Comparison of ENCODE assay signal across 8 cellular contexts in genomic region chrX:44871114-44871645, GRCh38. TPM values are rescaled to one million over a fixed set of nuclear protein-coding genes. Genes with fewer than 3 reads are reported as not detected.
DNase-seq lines count a peak whose midpoint lies in the region; ATAC-seq lines count a peak whose summit lies in the region.

No MANE protein-coding gene starts in this region.

- H3K27me3 Mint-ChIP-seq in CD4-positive, alpha-beta memory T cell, result no peaks in the 10 kb centered on the region
- H3K27me3 Mint-ChIP-seq in natural killer cell treated with Interleukin-12 subunit alpha and Interleukin-12 subunit beta and Interleukin-15 and Interleukin-18, amount 100 ng/mL, for 72 hours, result no peaks in the 10 kb centered on the region

- DNase-seq in CD4-positive, alpha-beta memory T cell, result no peak
- no peak for DNase-seq in MG63
- DNase-seq in natural killer cell treated with Interleukin-12 subunit alpha and Interleukin-12 subunit beta and Interleukin-15 and Interleukin-18, amount 100 ng/mL, for 72 hours (ENCODE audit: low spot score), result no peak
- DNase-seq in NCI-H187 (lab: John Stamatoyannopoulos, UW), result no peak
- no peak for DNase-seq in NAMALWA (ENCODE audit: low spot score)
- no peak for DNase-seq in GF-D8 (lab: John Stamatoyannopoulos, UW)

- H3K9ac ChIP-seq in duodenal mucosa (ENCODE audit: low read depth in 1 of 2, low read length in 2 of 2), result peak overlapping the region in 1 of 2 donors; percentile 80

- CTCF ChIA-PET in CD4-positive, alpha-beta memory T cell (lab: Charles Lee; ENCODE audit: partially characterized antibody), result no interaction called here

- POLR2A ChIA-PET in CD4-positive, alpha-beta memory T cell (lab: Charles Lee; ENCODE audit: partially characterized antibody), result no interaction called here

- peaks cover 19% of the 10 kb centered on the region for H3K4me1 ChIP-seq in CD4-positive, alpha-beta memory T cell (ENCODE audit: insufficient read depth, low read length)
- H3K4me1 ChIP-seq in duodenal mucosa (ENCODE audit: control insufficient read depth in 1 of 2, insufficient read depth in 2 of 2, low read length in 2 of 2), result no peaks in the 10 kb centered on the region

- intact Hi-C loops in CD4-positive, alpha-beta memory T cell (cut with micrococcal nuclease), result loop anchor here (5.0 to 10.0 kb wide), 3 partner anchors 74 to 626 kb away; partner anchors contain the start of gene FUNDC1

- H3K4me3 ChIP-seq in CD4-positive, alpha-beta memory T cell (ENCODE audit: low read length in 2 of 2), result no peak overlapping the region
- H3K4me3 ChIP-seq in MG63, result peak overlapping the region; percentile 75
- H3K4me3 ChIP-seq in duodenal mucosa (ENCODE audit: low read depth in 1 of 2, low read length in 2 of 2), result peak overlapping the region; percentile 72

- no peak overlapping the region for H3K27ac ChIP-seq in CD4-positive, alpha-beta memory T cell (ENCODE audit: low read depth, low read length)
- H3K27ac ChIP-seq in duodenal mucosa (ENCODE audit: low read depth, low read length), result no peak overlapping the region

- peaks cover 3 to 6% of the 10 kb centered on the region in 2 donors for H3K36me3 Mint-ChIP-seq in CD4-positive, alpha-beta memory T cell
- H3K36me3 Mint-ChIP-seq in natural killer cell treated with Interleukin-12 subunit alpha and Interleukin-12 subunit beta and Interleukin-15 and Interleukin-18, amount 100 ng/mL, for 72 hours, result no peaks in the 10 kb centered on the region

- no peaks in the 10 kb centered on the region for H3K27me3 ChIP-seq in CD4-positive, alpha-beta memory T cell (ENCODE audit: insufficient read depth, low read length)
- H3K27me3 ChIP-seq in MG63 (no peaks in the 10 kb centered on the region), duodenal mucosa (ENCODE audit: control insufficient read depth in 1 of 2, insufficient read depth in 2 of 2, low read length in 2 of 2) (no peaks in the 10 kb centered on the region)

- H3K9me3 ChIP-seq in CD4-positive, alpha-beta memory T cell (ENCODE audit: control insufficient read depth in 1 of 2, low read length in 2 of 2), result no peaks in the 10 kb centered on the region
- H3K9me3 ChIP-seq in MG63, result no peaks in the 10 kb centered on the region
- H3K9me3 ChIP-seq in duodenal mucosa (ENCODE audit: control insufficient read depth in 1 of 2, low read length in 2 of 2), result no peaks in the 10 kb centered on the region

- H3K27ac Mint-ChIP-seq in CD4-positive, alpha-beta memory T cell, result peak overlapping the region in 6 of 7 donors; percentile 14 to 89 (median 76)
- H3K27ac Mint-ChIP-seq in natural killer cell treated with Interleukin-12 subunit alpha and Interleukin-12 subunit beta and Interleukin-15 and Interleukin-18, amount 100 ng/mL, for 72 hours, result peak overlapping the region in 1 of 2 donors; percentile 85

- no peaks in the 10 kb centered on the region for H3K9me3 Mint-ChIP-seq in CD4-positive, alpha-beta memory T cell
- H3K9me3 Mint-ChIP-seq in natural killer cell treated with Interleukin-12 subunit alpha and Interleukin-12 subunit beta and Interleukin-15 and Interleukin-18, amount 100 ng/mL, for 72 hours, result no peaks in the 10 kb centered on the region

- peak overlapping the region in 6 of 8 donors; percentile 32 to 80 (median 62) for H3K4me3 Mint-ChIP-seq in CD4-positive, alpha-beta memory T cell
- peak overlapping the region; percentile 75 for H3K4me3 Mint-ChIP-seq in natural killer cell treated with Interleukin-12 subunit alpha and Interleukin-12 subunit beta and Interleukin-15 and Interleukin-18, amount 100 ng/mL, for 72 hours

- no peaks in the 10 kb centered on the region for H3K36me3 ChIP-seq in CD4-positive, alpha-beta memory T cell (ENCODE audit: insufficient read depth, low read length)
- H3K36me3 ChIP-seq in MG63, result no peaks in the 10 kb centered on the region
- no peaks in the 10 kb centered on the region for H3K36me3 ChIP-seq in duodenal mucosa (ENCODE audit: control insufficient read depth in 1 of 2, insufficient read depth in 2 of 2, low read length in 2 of 2)

- H3K4me1 Mint-ChIP-seq in CD4-positive, alpha-beta memory T cell, result peaks cover 7 to 25% (median 19%) of the 10 kb centered on the region in 4 donors
- H3K4me1 Mint-ChIP-seq in natural killer cell treated with Interleukin-12 subunit alpha and Interleukin-12 subunit beta and Interleukin-15 and Interleukin-18, amount 100 ng/mL, for 72 hours (ENCODE audit: low read depth in 2 of 2), result peaks cover 6 to 22% of the 10 kb centered on the region in 2 donors

- no peak for ATAC-seq in natural killer cell treated with Interleukin-12 subunit alpha and Interleukin-12 subunit beta and Interleukin-15 and Interleukin-18, amount 100 ng/mL, for 72 hours
- ATAC-seq in HG03520 (IDR thresholded peaks at IDR 0.05; ENCODE audit: unreplicated experiment), result no peak

RNA-seq across cellular contexts. Expression of gene KDM6A, which starts 1.8 kb away (rescaled TPM):
- 10 to 100 TPM; 44.9 to 51.2 TPM for total RNA-seq in CD4-positive, alpha-beta memory T cell
- polyA plus RNA-seq in CD4-positive, alpha-beta memory T cell, result 10 to 100 TPM; 12.5 to 23.7 TPM
- 9.3 and 9.6 TPM in 2 replicates for total RNA-seq in MG63 (2014; rRNA removed; shearing (Covaris generic); ENCODE audit: low replicate concordance)
- 10 to 100 TPM; 31.9 to 68.6 TPM for total RNA-seq in natural killer cell treated with Interleukin-12 subunit alpha and Interleukin-12 subunit beta and Interleukin-15 and Interleukin-18, amount 100 ng/mL, for 72 hours

RNA-seq across cellular contexts. Expression of gene DUSP21, which starts 27.4 kb away (rescaled TPM):
- not detected for total RNA-seq in CD4-positive, alpha-beta memory T cell
- polyA plus RNA-seq in CD4-positive, alpha-beta memory T cell, result not detected
- not detected in 2 replicates for total RNA-seq in MG63 (2014; rRNA removed; shearing (Covaris generic); ENCODE audit: low replicate concordance)
- total RNA-seq in natural killer cell treated with Interleukin-12 subunit alpha and Interleukin-12 subunit beta and Interleukin-15 and Interleukin-18, amount 100 ng/mL, for 72 hours, result not detected

Comparison
In these comparisons a context has a peak if more than half of its experiments do, and no peak if none do; other contexts are left out.
1. H3K4me3 ChIP-seq: peak in MG63 (single experiment) and duodenal mucosa (2 of 2); none in CD4-positive, alpha-beta memory T cell (0 of 2).